8 cellular contexts compared by ENCODE assay signal in genomic region chr1:1540015-1540816, GRCh38. TPM values are rescaled to one million over a fixed set of nuclear protein-coding genes. Genes with fewer than 3 reads are reported as not detected.
DNase-seq lines count a peak whose midpoint lies in the region; ATAC-seq and TF ChIP-seq lines count a peak whose summit lies in the region.

TMEM240 (minus strand) TSS chr1:1540624; CDS start chr1:1540346, 278 bp downstream.

- TF ChIP-seq CTCF in omental fat pad (IDR thresholded peaks at IDR 0.05) = no peak

- peak; percentile 96 for DNase-seq in AG08396 (ENCODE audit: low spot score)
- peak; percentile 69 for DNase-seq in NCI-H2227 treated with DMSO at 0.1 percent for 48 hours (lab: John Stamatoyannopoulos, UW)
- DNase-seq in activated naive CD4-positive, alpha-beta T cell treated with Interleukin-2 at 50 U/mL for 16 hours = peak; percentile 48
- DNase-seq in germinal center (ENCODE audit: low spot score) = peak; percentile 60
- no peak for DNase-seq in omental fat pad (ENCODE audit: low spot score)
- peak; percentile 64 for DNase-seq in superior temporal gyrus (ENCODE audit: extremely low spot score)
- no peak for DNase-seq in NCI-H187 treated with DMSO at 0.1 percent for 48 hours (lab: John Stamatoyannopoulos, UW)

- peak; percentile 78 for ATAC-seq in omental fat pad (ENCODE audit: low FRiP score)
- ATAC-seq in HG03469 (IDR thresholded peaks at IDR 0.05; ENCODE audit: unreplicated experiment) = no peak

RNA-seq across cellular contexts. Expression of gene TMEM240, which starts in this region (rescaled TPM):
- 1 to 10 TPM; 2.6 to 3.5 (median 3.1) TPM for total RNA-seq in omental fat pad

Comparison
In these comparisons a context has a peak if more than half of its experiments do, and no peak if none do; other contexts are left out.
1. DNase-seq: peak in AG08396 (single experiment), NCI-H2227 treated with DMSO at 0.1 percent for 48 hours (single experiment), activated naive CD4-positive, alpha-beta T cell treated with Interleukin-2 at 50 U/mL for 16 hours (single experiment), germinal center (single experiment) and superior temporal gyrus (single experiment); none in omental fat pad (single experiment) and NCI-H187 treated with DMSO at 0.1 percent for 48 hours (single experiment).